8 cellular contexts compared by ENCODE assay signal in the genomic region with DNA sequence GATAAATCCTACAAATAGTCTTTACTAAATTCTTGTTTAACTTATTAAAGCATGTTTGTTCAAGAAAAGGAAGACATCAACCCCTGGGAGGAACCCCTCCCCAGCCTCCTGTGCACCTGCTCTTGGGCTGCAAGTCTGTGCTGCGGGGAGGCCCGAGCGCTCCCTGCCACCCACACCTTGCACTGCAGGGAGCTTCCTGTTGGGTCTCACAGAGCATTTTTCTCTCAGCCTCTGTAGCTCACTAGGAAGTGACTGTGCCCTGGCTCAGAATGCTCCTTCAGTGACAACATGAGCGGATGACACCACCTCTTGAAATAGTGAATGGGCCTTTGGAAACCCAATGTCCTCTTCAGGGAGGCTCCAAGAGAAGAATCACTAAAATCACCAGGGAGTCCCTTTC.
DNase-seq lines count a peak whose midpoint lies in the region; ATAC-seq and TF ChIP-seq lines count a peak whose summit lies in the region.
"Not testable (repeated sequence)": the region's sequence is repeated elsewhere in the genome, so short reads cannot be mapped to it uniquely, and the experiment has no call there.

No MANE protein-coding gene starts in this region.

- not testable (repeated sequence) for H3K27me3 ChIP-seq in DND-41 (ENCODE audit: insufficient read depth, low read length, poor library complexity)

- H3K36me3 ChIP-seq in DND-41 (ENCODE audit: insufficient read depth, low read length), result not testable (repeated sequence)

- not testable (repeated sequence) for H3K36me3 Mint-ChIP-seq in activated CD8-positive, alpha-beta memory T cell treated with anti-CD3 and anti-CD28 coated beads, Interleukin-2, amount 10 ng/mL, durations not matched to agents 7 days and 5 days; natural killer cell treated with Interleukin-12 subunit alpha and Interleukin-12 subunit beta and Interleukin-15 and Interleukin-18, amount 100 ng/mL, for 72 hours

- H3K27me3 Mint-ChIP-seq in activated CD8-positive, alpha-beta memory T cell treated with anti-CD3 and anti-CD28 coated beads, Interleukin-2, amount 10 ng/mL, durations not matched to agents 7 days and 5 days; natural killer cell treated with Interleukin-12 subunit alpha and Interleukin-12 subunit beta and Interleukin-15 and Interleukin-18, amount 100 ng/mL, for 72 hours: not testable (repeated sequence)

- DNase-seq in DND-41; activated CD8-positive, alpha-beta memory T cell treated with anti-CD3 and anti-CD28 coated beads, Interleukin-2, amount 10 ng/mL, durations not matched to agents 7 days and 5 days; natural killer cell treated with Interleukin-12 subunit alpha and Interleukin-12 subunit beta and Interleukin-15 and Interleukin-18, amount 100 ng/mL, for 72 hours (ENCODE audit: low spot score): not testable (repeated sequence)

- not testable (repeated sequence) for H3K27ac ChIP-seq in DND-41 (ENCODE audit: low read length)

- H3K9me3 ChIP-seq in DND-41 (ENCODE audit: insufficient read depth, low read length, severe bottlenecking), result not testable (repeated sequence)

- H3K27ac Mint-ChIP-seq in activated CD8-positive, alpha-beta memory T cell treated with anti-CD3 and anti-CD28 coated beads, Interleukin-2, amount 10 ng/mL, durations not matched to agents 7 days and 5 days; natural killer cell treated with Interleukin-12 subunit alpha and Interleukin-12 subunit beta and Interleukin-15 and Interleukin-18, amount 100 ng/mL, for 72 hours: not testable (repeated sequence)

- H3K4me2 ChIP-seq in DND-41 (ENCODE audit: insufficient read depth, low read length), result not testable (repeated sequence)

- H4K20me1 ChIP-seq in DND-41 (ENCODE audit: insufficient read depth, low read length), result not testable (repeated sequence)

- TF ChIP-seq CTCF in DND-41 (IDR thresholded peaks at IDR 0.05; ENCODE audit: borderline replicate concordance, extremely low read depth, low read length, poor library complexity, severe bottlenecking), result not testable (repeated sequence)

- H3K9ac ChIP-seq in DND-41 (ENCODE audit: low read depth, low read length), result not testable (repeated sequence)

- peak; percentile 91 for ATAC-seq in DND-41 (ENCODE audit: insufficient read depth, low read depth)
- ATAC-seq in GM19023 (IDR thresholded peaks at IDR 0.05; ENCODE audit: unreplicated experiment), result peak; percentile 75
- peak; percentile 72 for ATAC-seq in GM21381 (IDR thresholded peaks at IDR 0.05; ENCODE audit: unreplicated experiment)
- ATAC-seq in HG02623 (IDR thresholded peaks at IDR 0.05; ENCODE audit: unreplicated experiment), result peak; percentile 80
- peak; percentile 81 for ATAC-seq in HG03045 (IDR thresholded peaks at IDR 0.05; ENCODE audit: unreplicated experiment)
- peak; percentile 73 for ATAC-seq in HG03439 (IDR thresholded peaks at IDR 0.05; ENCODE audit: unreplicated experiment)
- peak; percentile 85 for ATAC-seq in activated CD8-positive, alpha-beta memory T cell treated with anti-CD3 and anti-CD28 coated beads, Interleukin-2, amount 10 ng/mL, durations not matched to agents 7 days and 5 days
- ATAC-seq in natural killer cell treated with Interleukin-12 subunit alpha and Interleukin-12 subunit beta and Interleukin-15 and Interleukin-18, amount 100 ng/mL, for 72 hours, result peak; percentile 77 to 84

- not testable (repeated sequence) for H3K4me3 ChIP-seq in DND-41 (ENCODE audit: low read depth in 1 of 2, low read length in 2 of 2)

- H2AFZ ChIP-seq in DND-41 (ENCODE audit: low read depth, low read length), result not testable (repeated sequence)

- not testable (repeated sequence) for H3K4me1 ChIP-seq in DND-41 (ENCODE audit: insufficient read depth, low read length)

- H3K4me3 Mint-ChIP-seq in activated CD8-positive, alpha-beta memory T cell treated with anti-CD3 and anti-CD28 coated beads, Interleukin-2, amount 10 ng/mL, durations not matched to agents 7 days and 5 days; natural killer cell treated with Interleukin-12 subunit alpha and Interleukin-12 subunit beta and Interleukin-15 and Interleukin-18, amount 100 ng/mL, for 72 hours: not testable (repeated sequence)

- H3K79me2 ChIP-seq in DND-41 (ENCODE audit: insufficient read depth, low read length), result not testable (repeated sequence)

- not testable (repeated sequence) for H3K9me3 Mint-ChIP-seq in activated CD8-positive, alpha-beta memory T cell treated with anti-CD3 and anti-CD28 coated beads, Interleukin-2, amount 10 ng/mL, durations not matched to agents 7 days and 5 days (ENCODE audit: low read depth); natural killer cell treated with Interleukin-12 subunit alpha and Interleukin-12 subunit beta and Interleukin-15 and Interleukin-18, amount 100 ng/mL, for 72 hours

- CTCF ChIA-PET in activated CD8-positive, alpha-beta memory T cell treated with anti-CD3 and anti-CD28 coated beads, Interleukin-2, amount 10 ng/mL, durations not matched to agents 7 days and 5 days (lab: Charles Lee), result not testable (repeated sequence)

- H3K4me1 Mint-ChIP-seq in activated CD8-positive, alpha-beta memory T cell treated with anti-CD3 and anti-CD28 coated beads, Interleukin-2, amount 10 ng/mL, durations not matched to agents 7 days and 5 days; natural killer cell treated with Interleukin-12 subunit alpha and Interleukin-12 subunit beta and Interleukin-15 and Interleukin-18, amount 100 ng/mL, for 72 hours (ENCODE audit: low read depth in 2 of 2): not testable (repeated sequence)
